Comparison of ENCODE assay signal across 25 cellular contexts in genomic region chr5:3925935-3926334, GRCh38.
"Had no signal": no experiment of that assay in that cellular context is flagged by ENCODE, and none has a peak within 500 bp of the region (broad histone marks: within the 10 kb centered on the region; RNA-seq: fewer than 3 reads in every experiment).

No MANE protein-coding gene starts in this region.

- H3K36me3 Mint-ChIP-seq: stimulated activated effector memory CD8-positive, alpha-beta T cell treated with anti-CD3 and anti-CD28 coated beads, Interleukin-12 subunit alpha, Interleukin-12 subunit beta, amount 100 ng/mL, for 72 hours; stimulated activated naive B cell treated with anti-CD40 and anti-IgM and Interleukin-4, amounts not matched to agents 10 μg/mL and 1 μg/mL and 100 μg/mL, for 72 hours had no signal

- H3K9me3 Mint-ChIP-seq: neural crest cell had no signal

- H3K4me3 Mint-ChIP-seq: naive thymus-derived CD8-positive, alpha-beta T cell; natural killer cell treated with Interleukin-12 subunit alpha and Interleukin-12 subunit beta and Interleukin-15 and Interleukin-18, amount 100 ng/mL, for 72 hours; nephron progenitor cell; neural crest cell; stimulated activated effector memory CD8-positive, alpha-beta T cell treated with anti-CD3 and anti-CD28 coated beads, Interleukin-12 subunit alpha, Interleukin-12 subunit beta, amount 100 ng/mL, for 72 hours; stimulated activated naive B cell treated with anti-CD40 and anti-IgM and Interleukin-4, amounts not matched to agents 10 μg/mL and 1 μg/mL and 100 μg/mL, for 72 hours; stimulated activated naive CD8-positive, alpha-beta T cell treated with anti-CD3 and anti-CD28 coated beads, Interleukin-15, Interleukin-2, amounts not matched to agents 100 ng/mL and 50 ng/mL, for 24 hours had no signal

- FAIRE-seq: small intestine had no signal

- H3K4me1 Mint-ChIP-seq: naive thymus-derived CD8-positive, alpha-beta T cell; stimulated activated effector memory CD8-positive, alpha-beta T cell treated with anti-CD3 and anti-CD28 coated beads, Interleukin-12 subunit alpha, Interleukin-12 subunit beta, amount 100 ng/mL, for 72 hours; stimulated activated naive B cell treated with anti-CD40 and anti-IgM and Interleukin-4, amounts not matched to agents 10 μg/mL and 1 μg/mL and 100 μg/mL, for 72 hours had no signal

- DNase-seq: naive thymus-derived CD8-positive, alpha-beta T cell; nephron progenitor cell; nucleus accumbens; ovary; posterior cingulate gyrus; psoas muscle; right cardiac atrium; right lobe of liver; sigmoid colon; small intestine; stimulated activated CD4-positive, alpha-beta T cell treated with anti-CD3 and anti-CD28 coated beads, Interleukin-15, amount 100 ng/mL, for 24 hours; stimulated activated CD4-positive, alpha-beta T cell treated with anti-CD3 and anti-CD28 coated beads, Interleukin-2, amount 100 ng/mL, for 24 hours; stimulated activated CD4-positive, alpha-beta T cell treated with anti-CD3 and anti-CD28 coated beads, Interleukin-2, amount 100 ng/mL, for 48 hours; stimulated activated CD4-positive, alpha-beta T cell treated with anti-CD3 and anti-CD28 coated beads, Interleukin-4, amount 100 ng/mL, for 24 hours; stimulated activated naive B cell treated with anti-CD40 and anti-IgM and Interleukin-4, amounts not matched to agents 10 μg/mL and 1 μg/mL and 100 μg/mL, for 72 hours; stimulated activated naive CD4-positive, alpha-beta T cell treated with Interleukin-2 at 50 U/mL for 16 hours; stomach; thyroid gland; upper lobe of left lung; uterus had no signal

- H3K27ac Mint-ChIP-seq: naive thymus-derived CD8-positive, alpha-beta T cell; progenitor cell of endocrine pancreas; stimulated activated effector memory CD8-positive, alpha-beta T cell treated with anti-CD3 and anti-CD28 coated beads, Interleukin-12 subunit alpha, Interleukin-12 subunit beta, amount 100 ng/mL, for 72 hours; stimulated activated naive B cell treated with anti-CD40 and anti-IgM and Interleukin-4, amounts not matched to agents 10 μg/mL and 1 μg/mL and 100 μg/mL, for 72 hours; stimulated activated naive CD8-positive, alpha-beta T cell treated with anti-CD3 and anti-CD28 coated beads, Interleukin-15, Interleukin-2, amounts not matched to agents 100 ng/mL and 50 ng/mL, for 24 hours had no signal

- H3K27me3 Mint-ChIP-seq: stimulated activated naive B cell treated with anti-CD40 and anti-IgM and Interleukin-4, amounts not matched to agents 10 μg/mL and 1 μg/mL and 100 μg/mL, for 72 hours; stimulated activated naive CD8-positive, alpha-beta T cell treated with anti-CD3 and anti-CD28 coated beads, Interleukin-15, Interleukin-2, amounts not matched to agents 100 ng/mL and 50 ng/mL, for 24 hours had no signal
